In genomic region chr13:87887459-87888123, GRCh38 we compare ENCODE assay signal across 20 cellular contexts.
"Had no signal": no experiment of that assay in that cellular context is flagged by ENCODE, and none has a peak within 500 bp of the region (broad histone marks: within the 10 kb centered on the region; RNA-seq: fewer than 3 reads in every experiment).

No MANE protein-coding gene starts in this region.

- FAIRE-seq: endometrium had no signal

- H3K27me3 ChIP-seq: breast epithelium, thyroid gland had no signal

- H3K4me1 ChIP-seq: breast epithelium had no signal

- DNase-seq: activated CD4-positive, alpha-beta T cell treated with anti-CD3 and anti-CD28 coated beads, Interleukin-2, amount 50 U/mL, for 1 hour; activated CD4-positive, CD25-positive, alpha-beta regulatory T cell treated with anti-CD3 and anti-CD28 coated beads, Interleukin-2, amount 50 U/mL, for 72 hours; activated effector memory CD4-positive, alpha-beta T cell treated with anti-CD3 and anti-CD28 coated beads, Interleukin-2, amount 50 U/mL, for 16 hours; activated naive CD4-positive, alpha-beta T cell treated with anti-CD3 and anti-CD28 coated beads, Interleukin-2, amount 50 U/mL, for 16 hours; activated T-cell treated with anti-CD3 and anti-CD28 coated beads, Interleukin-2, amount 50 U/mL, for 72 hours; aorta; erythroblast; foreskin melanocyte; glutamatergic neuron; hypothalamus; islet precursor cell; left colon; nephron progenitor cell; occipital lobe; stimulated activated CD4-positive, alpha-beta T cell treated with anti-CD3 and anti-CD28 coated beads, Interleukin-1b, Interleukin-23, amount 100 ng/mL, for 48 hours; stimulated activated naive CD4-positive, alpha-beta T cell treated with Interleukin-2 at 50 U/mL for 16 hours; thyroid gland had no signal

- ATAC-seq: activated T-cell treated with anti-CD3 and anti-CD28 coated beads, Interleukin-2, amount 50 U/mL, for 72 hours; left colon had no signal

- H3K9me3 ChIP-seq: breast epithelium, thyroid gland had no signal

- H3K36me3 ChIP-seq: breast epithelium, thyroid gland had no signal

- H3K4me3 ChIP-seq: breast epithelium, coronary artery, thyroid gland had no signal

- H3K27ac ChIP-seq: breast epithelium, coronary artery, thyroid gland had no signal
